ENCODE assay signal across 32 cellular contexts in genomic region chr15:96002890-96003859, GRCh38.
"Had no signal": no experiment of that assay in that cellular context is flagged by ENCODE, and none has a peak within 500 bp of the region (broad histone marks: within the 10 kb centered on the region; RNA-seq: fewer than 3 reads in every experiment).

No MANE protein-coding gene starts in this region.

- DNase-seq: activated CD4-positive, alpha-beta T cell treated with anti-CD3 and anti-CD28 coated beads for 36 hours; activated CD4-positive, alpha-beta T cell treated with anti-CD3 and anti-CD28 coated beads, Interleukin-2, amount 10 ng/mL, durations not matched to agents 7 days and 5 days; activated CD4-positive, alpha-beta T cell treated with anti-CD3 and anti-CD28 coated beads, Interleukin-2, amount 50 U/mL, for 48 hours; activated CD8-positive, alpha-beta T cell treated with anti-CD3 and anti-CD28 coated beads, Interleukin-2, amount 10 ng/mL, durations not matched to agents 7 days and 5 days; activated gamma-delta T cell; activated naive CD4-positive, alpha-beta T cell treated with anti-CD3 and anti-CD28 coated beads for 36 hours; activated T-cell treated with anti-CD3 and anti-CD28 coated beads, Interleukin-2, amount 50 U/mL, for 24 hours; adrenal gland; caudate nucleus; cerebellar nuclear complex; NCI-H1092 treated with DMSO at 0.1 percent for 48 hours; NCI-H146; NCI-H187; NCI-H2029 treated with DMSO at 0.1 percent for 48 hours; NCI-H226; NCI-H446 treated with DMSO at 0.1 percent for 48 hours; NCI-H524; NCI-H69; NCI-H82; Right ventricle myocardium superior; SK-N-SH had no signal

- H3K4me3 Mint-ChIP-seq: activated CD4-positive, alpha-beta T cell treated with anti-CD3 and anti-CD28 coated beads for 36 hours; activated CD4-positive, alpha-beta T cell treated with anti-CD3 and anti-CD28 coated beads, Interleukin-2, amount 10 ng/mL, durations not matched to agents 7 days and 5 days; activated CD8-positive, alpha-beta T cell treated with anti-CD3 and anti-CD28 coated beads, Interleukin-2, amount 10 ng/mL, durations not matched to agents 7 days and 5 days; activated naive CD4-positive, alpha-beta T cell treated with anti-CD3 and anti-CD28 coated beads for 36 hours; activated T-cell treated with anti-CD3 and anti-CD28 coated beads, Interleukin-2, amount 50 U/mL, for 24 hours; brain; T-helper 1 cell treated with Interleukin-12 subunit alpha and Interleukin-12 subunit beta and Interleukin-4 antibody, amounts not matched to agents 30 μg/mL and 1 μg/mL, for 36 hours; T-helper 2 cell treated with Interferon-gamma antibody and Interleukin-4, amounts not matched to agents 5 μg/mL and 100 μg/mL, for 36 hours; WTC11 had no signal

- H3K9me3 Mint-ChIP-seq: activated naive CD4-positive, alpha-beta T cell treated with anti-CD3 and anti-CD28 coated beads for 36 hours; activated T-cell treated with anti-CD3 and anti-CD28 coated beads, Interleukin-2, amount 50 U/mL, for 24 hours; activated T-helper 2 cell treated with anti-CD3 and anti-CD28 coated beads, Interferon-gamma antibody, Interleukin-2, Interleukin-4, amounts not matched to agents 10 μg/mL and 5 μg/mL and 100 μg/mL, durations not matched to agents 14 hours and 24 hours and 36 hours; T-helper 1 cell treated with Interleukin-12 subunit alpha and Interleukin-12 subunit beta and Interleukin-4 antibody, amounts not matched to agents 30 μg/mL and 1 μg/mL, for 36 hours; T-helper 2 cell treated with Interferon-gamma antibody and Interleukin-4, amounts not matched to agents 5 μg/mL and 100 μg/mL, for 36 hours; WTC11 had no signal

- H3K4me1 Mint-ChIP-seq: activated CD4-positive, alpha-beta T cell treated with anti-CD3 and anti-CD28 coated beads for 36 hours; activated CD4-positive, alpha-beta T cell treated with anti-CD3 and anti-CD28 coated beads, Interleukin-2, amount 10 ng/mL, durations not matched to agents 7 days and 5 days; brain had no signal

- H3K27ac ChIP-seq: adrenal gland, KMS-11, SJSA1 had no signal

- FAIRE-seq: bronchial epithelial cell, TTC549 had no signal

- H3K27ac Mint-ChIP-seq: activated CD4-positive, alpha-beta T cell treated with anti-CD3 and anti-CD28 coated beads for 36 hours; activated CD4-positive, alpha-beta T cell treated with anti-CD3 and anti-CD28 coated beads, Interleukin-2, amount 10 ng/mL, durations not matched to agents 7 days and 5 days; activated CD8-positive, alpha-beta T cell treated with anti-CD3 and anti-CD28 coated beads, Interleukin-2, amount 10 ng/mL, durations not matched to agents 7 days and 5 days; activated naive CD4-positive, alpha-beta T cell treated with anti-CD3 and anti-CD28 coated beads for 36 hours; activated naive CD4-positive, alpha-beta T cell treated with anti-CD3 and anti-CD28 coated beads, Interleukin-2, amount 50 U/mL, for 72 hours; activated T-cell treated with anti-CD3 and anti-CD28 coated beads, Interleukin-2, amount 50 U/mL, for 24 hours; activated T-helper 2 cell treated with anti-CD3 and anti-CD28 coated beads, Interferon-gamma antibody, Interleukin-2, Interleukin-4, amounts not matched to agents 10 μg/mL and 5 μg/mL and 100 μg/mL, durations not matched to agents 14 hours and 24 hours and 36 hours; brain; T-helper 1 cell treated with Interleukin-12 subunit alpha and Interleukin-12 subunit beta and Interleukin-4 antibody, amounts not matched to agents 30 μg/mL and 1 μg/mL, for 36 hours; T-helper 2 cell treated with Interferon-gamma antibody and Interleukin-4, amounts not matched to agents 5 μg/mL and 100 μg/mL, for 36 hours; WTC11 had no signal

- ATAC-seq: activated CD4-positive, alpha-beta T cell treated with anti-CD3 and anti-CD28 coated beads for 36 hours; activated CD4-positive, CD25-positive, alpha-beta regulatory T cell treated with anti-CD3 and anti-CD28 coated beads, Interleukin-2, amount 50 U/mL, for 24 hours; activated CD8-positive, alpha-beta T cell treated with anti-CD3 and anti-CD28 coated beads, Interleukin-2, amount 10 ng/mL, durations not matched to agents 7 days and 5 days; activated naive CD4-positive, alpha-beta T cell treated with anti-CD3 and anti-CD28 coated beads, Interleukin-2, amount 50 U/mL, for 72 hours; WTC11 had no signal

- H3K4me3 ChIP-seq: adrenal gland, SJSA1 had no signal

- H3K9me3 ChIP-seq: adrenal gland, SJSA1, SK-N-SH had no signal

- H3K4me2 ChIP-seq: KMS-11, SK-N-SH had no signal

- H3K36me3 ChIP-seq: adrenal gland, SJSA1 had no signal

- H3K4me1 ChIP-seq: adrenal gland, SJSA1 had no signal

- H3K36me3 Mint-ChIP-seq: brain, WTC11 had no signal

- H3K27me3 ChIP-seq: adrenal gland had no signal

- H3K9ac ChIP-seq: KMS-11, SK-N-SH had no signal
